ENCODE assay signal across 2 cellular contexts in the genomic region with DNA sequence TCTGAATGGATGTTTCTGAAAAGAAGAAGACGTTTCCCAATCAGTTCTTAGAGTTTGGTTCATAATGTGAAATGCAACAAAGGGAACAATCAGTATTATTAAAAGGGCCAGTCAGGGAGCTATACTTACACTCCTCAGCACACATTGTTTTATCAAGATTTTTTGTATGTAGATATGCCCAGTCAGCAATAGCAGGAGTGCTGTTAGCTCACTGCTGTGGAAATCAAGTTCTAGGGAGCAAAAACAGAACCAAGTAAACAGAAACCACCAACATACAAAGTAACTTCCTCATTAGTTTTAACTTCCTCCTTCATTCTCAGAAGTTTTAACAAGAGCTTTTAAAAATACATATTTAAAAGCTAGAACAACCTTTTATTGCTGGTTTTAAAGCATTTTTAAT.
TF ChIP-seq lines count a peak whose summit lies in the region.

No MANE protein-coding gene starts in this region.

TF ChIP-seq in IMR-90, 13 proteins besides CTCF, POLR2A, EP300 and RAD21:
- TF ChIP-seq, protein P1, sequence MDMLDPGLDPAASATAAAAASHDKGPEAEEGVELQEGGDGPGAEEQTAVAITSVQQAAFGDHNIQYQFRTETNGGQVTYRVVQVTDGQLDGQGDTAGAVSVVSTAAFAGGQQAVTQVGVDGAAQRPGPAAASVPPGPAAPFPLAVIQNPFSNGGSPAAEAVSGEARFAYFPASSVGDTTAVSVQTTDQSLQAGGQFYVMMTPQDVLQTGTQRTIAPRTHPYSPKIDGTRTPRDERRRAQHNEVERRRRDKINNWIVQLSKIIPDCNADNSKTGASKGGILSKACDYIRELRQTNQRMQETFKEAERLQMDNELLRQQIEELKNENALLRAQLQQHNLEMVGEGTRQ (IDR thresholded peaks at IDR 0.05; ENCODE audit: low read depth, low read length): no peak
- TF ChIP-seq CHD1 (IDR thresholded peaks at IDR 0.05; ENCODE audit: low read depth, low read length) (no peak), MAFK (IDR thresholded peaks at IDR 0.05; ENCODE audit: low read depth, low read length) (peak; percentile 86)

TF ChIP-seq in GM12878, 131 proteins besides CTCF, POLR2A, EP300 and RAD21:
- TF ChIP-seq IKZF1 (conservative IDR thresholded peaks at IDR 0.05) (no peak), FOXK2 (IDR thresholded peaks at IDR 0.05) (no peak), KAT2A (conservative IDR thresholded peaks at IDR 0.05; ENCODE audit: control insufficient read depth, low read depth, low read length) (no peak), ZNF217 (IDR thresholded peaks at IDR 0.05) (no peak), BCL11A (IDR thresholded peaks at IDR 0.05; ENCODE audit: low read depth, low read length) (no peak), RAD51 (IDR thresholded peaks at IDR 0.05) (no peak), KLF5 (IDR thresholded peaks at IDR 0.05; ENCODE audit: partially characterized antibody) (no peak), NFIC (IDR thresholded peaks at IDR 0.05; ENCODE audit: low read depth, low read length) (no peak), MEF2A (IDR thresholded peaks at IDR 0.05; ENCODE audit: insufficient read depth, low read depth, low read length) (no peak), ZNF24 (IDR thresholded peaks at IDR 0.05) (no peak), SIN3A (IDR thresholded peaks at IDR 0.05; ENCODE audit: low read depth, low read length) (no peak), NBN (IDR thresholded peaks at IDR 0.05) (no peak), EZH2 (IDR thresholded peaks at IDR 0.05; ENCODE audit: borderline replicate concordance, control insufficient read depth, low read depth, low read length) (no peak), MYB (IDR thresholded peaks at IDR 0.05; ENCODE audit: borderline replicate concordance, low read depth, low read length) (no peak)
- TF ChIP-seq, protein P2, sequence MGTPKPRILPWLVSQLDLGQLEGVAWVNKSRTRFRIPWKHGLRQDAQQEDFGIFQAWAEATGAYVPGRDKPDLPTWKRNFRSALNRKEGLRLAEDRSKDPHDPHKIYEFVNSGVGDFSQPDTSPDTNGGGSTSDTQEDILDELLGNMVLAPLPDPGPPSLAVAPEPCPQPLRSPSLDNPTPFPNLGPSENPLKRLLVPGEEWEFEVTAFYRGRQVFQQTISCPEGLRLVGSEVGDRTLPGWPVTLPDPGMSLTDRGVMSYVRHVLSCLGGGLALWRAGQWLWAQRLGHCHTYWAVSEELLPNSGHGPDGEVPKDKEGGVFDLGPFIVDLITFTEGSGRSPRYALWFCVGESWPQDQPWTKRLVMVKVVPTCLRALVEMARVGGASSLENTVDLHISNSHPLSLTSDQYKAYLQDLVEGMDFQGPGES (IDR thresholded peaks at IDR 0.05): no peak
- TF ChIP-seq, protein P3, sequence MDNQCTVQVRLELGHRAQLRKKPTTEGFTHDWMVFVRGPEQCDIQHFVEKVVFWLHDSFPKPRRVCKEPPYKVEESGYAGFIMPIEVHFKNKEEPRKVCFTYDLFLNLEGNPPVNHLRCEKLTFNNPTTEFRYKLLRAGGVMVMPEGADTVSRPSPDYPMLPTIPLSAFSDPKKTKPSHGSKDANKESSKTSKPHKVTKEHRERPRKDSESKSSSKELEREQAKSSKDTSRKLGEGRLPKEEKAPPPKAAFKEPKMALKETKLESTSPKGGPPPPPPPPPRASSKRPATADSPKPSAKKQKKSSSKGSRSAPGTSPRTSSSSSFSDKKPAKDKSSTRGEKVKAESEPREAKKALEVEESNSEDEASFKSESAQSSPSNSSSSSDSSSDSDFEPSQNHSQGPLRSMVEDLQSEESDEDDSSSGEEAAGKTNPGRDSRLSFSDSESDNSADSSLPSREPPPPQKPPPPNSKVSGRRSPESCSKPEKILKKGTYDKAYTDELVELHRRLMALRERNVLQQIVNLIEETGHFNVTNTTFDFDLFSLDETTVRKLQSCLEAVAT (IDR thresholded peaks at IDR 0.05): no peak
- TF ChIP-seq, protein P4, sequence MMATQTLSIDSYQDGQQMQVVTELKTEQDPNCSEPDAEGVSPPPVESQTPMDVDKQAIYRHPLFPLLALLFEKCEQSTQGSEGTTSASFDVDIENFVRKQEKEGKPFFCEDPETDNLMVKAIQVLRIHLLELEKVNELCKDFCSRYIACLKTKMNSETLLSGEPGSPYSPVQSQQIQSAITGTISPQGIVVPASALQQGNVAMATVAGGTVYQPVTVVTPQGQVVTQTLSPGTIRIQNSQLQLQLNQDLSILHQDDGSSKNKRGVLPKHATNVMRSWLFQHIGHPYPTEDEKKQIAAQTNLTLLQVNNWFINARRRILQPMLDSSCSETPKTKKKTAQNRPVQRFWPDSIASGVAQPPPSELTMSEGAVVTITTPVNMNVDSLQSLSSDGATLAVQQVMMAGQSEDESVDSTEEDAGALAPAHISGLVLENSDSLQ (IDR thresholded peaks at IDR 0.05): no peak
